In genomic region chr2:157596992-157597681, GRCh38 we compare ENCODE assay signal across 8 cellular contexts. TPM values are rescaled to one million over a fixed set of nuclear protein-coding genes. Genes with fewer than 3 reads are reported as not detected.
DNase-seq lines count a peak whose midpoint lies in the region; ATAC-seq, FAIRE-seq and TF ChIP-seq lines count a peak whose summit lies in the region.

No MANE protein-coding gene starts in this region.

- WGBS in pancreas, 2 donors = 21 to 22% methylated on average over 45 of the region's 45 CpGs

- no peaks in the 10 kb centered on the region for H3K36me3 Mint-ChIP-seq in activated T-cell treated with anti-CD3 and anti-CD28 coated beads, Interleukin-2, amount 50 U/mL, for 24 hours (ENCODE audit: low read depth)

- FAIRE-seq in pancreas (lab: Jason Lieb, UNC) (no peak), urothelium cell line (lab: Jason Lieb, UNC) (no peak)

- peak overlapping the region; percentile 74 for H3K4me3 Mint-ChIP-seq in activated T-cell treated with anti-CD3 and anti-CD28 coated beads, Interleukin-2, amount 50 U/mL, for 24 hours

- H3K4me3 ChIP-seq in fibroblast of the aortic adventitia (ENCODE audit: low read depth, low read length) (no peak overlapping the region), pancreas (peak overlapping the region in 2 of 4 donors; percentile 12 to 27)

- ATAC-seq in GM19043 (IDR thresholded peaks at IDR 0.05; ENCODE audit: low read depth, unreplicated experiment) (peak; percentile 79), pancreas (peak; percentile 68 to 92 (median 92))

- no peak overlapping the region for H3K27ac Mint-ChIP-seq in activated T-cell treated with anti-CD3 and anti-CD28 coated beads, Interleukin-2, amount 50 U/mL, for 24 hours

- H3K27me3 ChIP-seq in pancreas = no peaks in the 10 kb centered on the region

- peak; percentile 76 for DNase-seq in activated T-cell treated with anti-CD3 and anti-CD28 coated beads, Interleukin-2, amount 50 U/mL, for 24 hours
- DNase-seq in fibroblast of the aortic adventitia (ENCODE audit: low read depth) (peak; percentile 7), pancreas (peak; percentile 29 to 79 (median 43)), urothelium cell line (ENCODE audit: low spot score) (peak; percentile 40), NK-92 (lab: John Stamatoyannopoulos, UW; ENCODE audit: unreplicated experiment) (no peak), cortex of kidney (lab: John Stamatoyannopoulos, UW) (no peak)

- H3K9me3 Mint-ChIP-seq in activated T-cell treated with anti-CD3 and anti-CD28 coated beads, Interleukin-2, amount 50 U/mL, for 24 hours = no peaks in the 10 kb centered on the region

- H3K36me3 ChIP-seq in pancreas = no peaks in the 10 kb centered on the region

- no peaks in the 10 kb centered on the region for H3K9me3 ChIP-seq in pancreas

- TF ChIP-seq CTCF in LNCAP (IDR thresholded peaks at IDR 0.05) (peak; percentile 54), fibroblast of the aortic adventitia (IDR thresholded peaks at IDR 0.05; ENCODE audit: insufficient read depth, low read length) (peak; percentile 62), pancreas (IDR thresholded peaks at IDR 0.05) (peak in 2 of 4 donors; percentile 34 to 35)

- H3K4me1 Mint-ChIP-seq in activated T-cell treated with anti-CD3 and anti-CD28 coated beads, Interleukin-2, amount 50 U/mL, for 24 hours (ENCODE audit: low read depth) = peaks cover 15% of the 10 kb centered on the region

- no peak overlapping the region for H3K27ac ChIP-seq in pancreas

- intact Hi-C loops in pancreas (cut with DNase I) = no loop called here

- H3K4me1 ChIP-seq in pancreas = no peaks in the 10 kb centered on the region

- H3K27me3 Mint-ChIP-seq in activated T-cell treated with anti-CD3 and anti-CD28 coated beads, Interleukin-2, amount 50 U/mL, for 24 hours = peaks cover 5% of the 10 kb centered on the region

RNA-seq across cellular contexts. Expression of gene ACVR1C, which starts 31.5 kb away (rescaled TPM):
- total RNA-seq in fibroblast of the aortic adventitia (ENCODE audit: low replicate concordance) = 0.63 and 1.2 TPM in 2 replicates
- total RNA-seq in pancreas = 1 to 10 TPM in 5 of 6 donors, under 1 TPM in 1; 0.76 to 2.7 (median 1.5) TPM
- 1 to 10 TPM in 1 of 2 donors, under 1 TPM in 1; 0.46 to 1.7 TPM for polyA plus RNA-seq in pancreas

Comparison
In these comparisons a context has a peak if more than half of its experiments do, and no peak if none do; other contexts are left out.
1. DNase-seq: peak in activated T-cell treated with anti-CD3 and anti-CD28 coated beads, Interleukin-2, amount 50 U/mL, for 24 hours (single experiment), fibroblast of the aortic adventitia (single experiment), pancreas (6 of 6) and urothelium cell line (single experiment); none in NK-92 (single experiment) and cortex of kidney (single experiment).